8 cellular contexts compared by ENCODE assay signal in the genomic region with DNA sequence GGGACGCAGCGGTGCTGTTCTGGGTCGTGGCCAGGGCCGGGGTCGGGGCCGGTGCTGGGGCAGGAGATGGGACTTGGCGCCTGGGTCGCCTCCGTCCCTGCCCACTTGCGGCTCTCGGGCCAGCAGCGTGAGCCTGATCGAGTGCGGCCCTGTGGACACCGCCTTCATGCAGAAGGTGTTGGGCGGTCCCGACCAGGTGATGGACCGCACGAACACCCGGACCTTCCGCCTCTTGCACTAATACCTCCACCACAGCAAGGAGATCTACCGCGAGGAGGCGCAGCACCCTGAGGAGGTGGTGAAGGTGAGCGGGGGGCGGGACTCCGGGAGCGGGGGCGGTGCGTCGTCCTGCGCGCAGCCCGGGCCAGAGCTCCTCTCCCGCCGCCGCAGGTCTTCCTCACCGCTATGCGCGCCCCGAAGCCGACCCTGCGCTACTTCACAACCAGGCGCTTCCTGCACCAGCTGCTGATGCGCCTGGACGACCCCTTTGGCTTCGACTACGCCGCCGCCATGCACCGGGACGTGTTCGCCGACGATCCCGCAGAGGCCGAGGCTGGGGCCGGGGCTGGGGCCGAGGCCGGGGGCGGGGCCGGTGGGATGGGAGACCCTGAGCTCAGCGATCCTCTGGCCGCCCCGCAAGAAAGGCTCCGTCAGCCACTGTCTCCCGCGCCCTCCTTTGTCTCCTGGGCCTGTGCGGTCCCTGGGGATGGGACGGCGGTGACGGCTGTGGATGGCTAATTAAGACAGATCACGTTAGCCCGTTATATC. TPM values are rescaled to one million over a fixed set of nuclear protein-coding genes. Genes with fewer than 3 reads are reported as not detected.
DNase-seq lines count a peak whose midpoint lies in the region; ATAC-seq, FAIRE-seq and TF ChIP-seq lines count a peak whose summit lies in the region.

No MANE protein-coding gene starts in this region.

- H3K9me2 ChIP-seq in SK-N-SH, result no peaks in the 10 kb centered on the region

- H2AK5ac ChIP-seq in H1 (ENCODE audit: low read depth, low read length), result no peak overlapping the region

- no peak overlapping the region for H2BK12ac ChIP-seq in H1 (ENCODE audit: low read depth, low read length)

- H3K56ac ChIP-seq in H1 (replicated peaks; ENCODE audit: insufficient read length, low read depth, low read length), result peak overlapping the region; percentile 74

- H3F3A ChIP-seq in SK-N-SH (replicated peaks; ENCODE audit: insufficient read depth) (peaks cover 7% of the 10 kb centered on the region), neural progenitor cell (ENCODE audit: low read depth) (peaks cover 22% of the 10 kb centered on the region)

- no peak for FAIRE-seq in H1 (lab: Jason Lieb, UNC)

- H3K4me3 ChIP-seq in SK-N-SH (ENCODE audit: low read depth in 2 of 2, low read length in 1 of 2) (no peak overlapping the region), H1 (ENCODE audit: extremely low read depth in 1 of 4, insufficient read depth in 2 of 4, low read depth in 3 of 4, low read length in 4 of 4) (peak overlapping the region; percentile 31 to 61 (median 37)), neural progenitor cell (peak overlapping the region; percentile 56), upper lobe of left lung (peak overlapping the region in 3 of 4 donors; percentile 31 to 48 (median 42))

- no peaks in the 10 kb centered on the region for H4K20me1 ChIP-seq in SK-N-SH (ENCODE audit: insufficient read depth)
- peaks cover 0 to 4% of the 10 kb centered on the region in 2 experiments for H4K20me1 ChIP-seq in H1 (replicated peaks in 1 of 2; ENCODE audit: control insufficient read depth in 1 of 2, insufficient read depth in 2 of 2, low read length in 2 of 2)
- H4K20me1 ChIP-seq in neural progenitor cell (ENCODE audit: low read depth), result peaks cover 9% of the 10 kb centered on the region

- H4K8ac ChIP-seq in H1 (ENCODE audit: extremely low read depth, insufficient read depth, low read length), result peak overlapping the region; percentile 81

- DNase-seq in SK-N-SH, result peak; percentile 22
- DNase-seq in NCI-H146 treated with DMSO at 0.1 percent for 48 hours (lab: John Stamatoyannopoulos, UW; ENCODE audit: unreplicated experiment), result peak; percentile 81
- DNase-seq in activated CD4-positive, alpha-beta memory T cell treated with anti-CD3 and anti-CD28 coated beads for 36 hours, result peak; percentile 89
- DNase-seq in H1 (ENCODE audit: low read depth in 1 of 2, low spot score in 2 of 2), result peak; percentile 82 to 97
- DNase-seq in neural progenitor cell (ENCODE audit: low spot score), result peak; percentile 90
- DNase-seq in upper lobe of left lung, result peak; percentile 84 to 93

- H3K18ac ChIP-seq in H1 (ENCODE audit: extremely low read depth, low read length), result no peak overlapping the region; the same call in 1 of the 2 replicates

- H3K27ac Mint-ChIP-seq in activated CD4-positive, alpha-beta memory T cell treated with anti-CD3 and anti-CD28 coated beads for 36 hours, result no peak overlapping the region
- no peak overlapping the region for H3K27ac Mint-ChIP-seq in neural progenitor cell

- peak overlapping the region; percentile 85 for H3K4ac ChIP-seq in H1 (replicated peaks; ENCODE audit: insufficient read length, low read depth, low read length)

- CTCF ChIA-PET in SK-N-SH (lab: Yijun Ruan, JAX), result no interaction called here
- CTCF ChIA-PET in activated CD4-positive, alpha-beta memory T cell treated with anti-CD3 and anti-CD28 coated beads for 36 hours (lab: Charles Lee), result interaction anchor here (0.5 to 1.6 kb wide), 14 partner anchors 11 to 1359 kb away, joined by 3 to 9 read pairs (median 3); a partner anchor contains a TSS
- CTCF ChIA-PET in H1 (lab: Charles Lee; ENCODE audit: partially characterized antibody), result interaction anchor here (0.6 to 3.0 kb wide), 15 partner anchors 11 to 145 kb away, joined by 3 to 28 read pairs (median 3); a partner anchor contains a TSS

- peaks cover 7% of the 10 kb centered on the region for H3K4me1 Mint-ChIP-seq in activated CD4-positive, alpha-beta memory T cell treated with anti-CD3 and anti-CD28 coated beads for 36 hours (ENCODE audit: low read depth)
- H3K4me1 Mint-ChIP-seq in neural progenitor cell, result peaks cover 15% of the 10 kb centered on the region

- H4K5ac ChIP-seq in H1 (ENCODE audit: insufficient read length, low read depth, low read length), result peak overlapping the region; percentile 64

- H2BK20ac ChIP-seq in H1 (ENCODE audit: low read length), result no peak overlapping the region

- 86% methylated on average over 64 of the region's 74 CpGs for WGBS in SK-N-SH (ENCODE audit: low lambda C conversion rate)
- 10% methylated on average over 64 of the region's 74 CpGs; no CpG with 5 or more reads in 1 of the 2 experiments for WGBS in H1 (ENCODE audit: extremely low coverage in 1 of 2, insufficient coverage in 1 of 2, insufficient read length in 1 of 2, insufficient replicate concordance in 2 of 2, low coverage in 1 of 2, low lambda C conversion rate in 2 of 2, missing lambda C conversion rate in 1 of 2), 2 experiments
- whole genome bisulfite sequencing in upper lobe of left lung, 2 donors, result 55 to 59% methylated on average over 17 to 63 of the region's 74 CpGs

- peak overlapping the region; percentile 88; the same call in 1 of the 2 replicates for H2BK15ac ChIP-seq in H1 (ENCODE audit: low read length)

- no peak overlapping the region for H3K14ac ChIP-seq in H1 (ENCODE audit: insufficient read length)

- H4K91ac ChIP-seq in H1 (replicated peaks; ENCODE audit: insufficient read length, low read length), result peak overlapping the region; percentile 30

- H3K4me1 ChIP-seq in SK-N-SH (ENCODE audit: control insufficient read depth in 1 of 2, insufficient read depth in 2 of 2, low read depth in 1 of 2, low read length in 1 of 2) (peaks cover 0 to 6% of the 10 kb centered on the region in 2 experiments; a peak in 1 of 4 replicates), H1 (replicated peaks in 1 of 4; ENCODE audit: control insufficient read depth in 3 of 4, insufficient read depth in 4 of 4, low read length in 3 of 4) (peaks cover 0 to 8% (median 7%) of the 10 kb centered on the region in 4 experiments; a peak in 5 of 7 replicates), neural progenitor cell (peaks cover 6% of the 10 kb centered on the region), upper lobe of left lung (peaks cover 3 to 25% (median 9%) of the 10 kb centered on the region in 4 donors)

- no peak for TF ChIP-seq CTCF in SK-N-SH (IDR thresholded peaks at IDR 0.05)
- TF ChIP-seq CTCF in H1 (IDR thresholded peaks at IDR 0.05; ENCODE audit: control extremely low read depth in 1 of 3, insufficient read depth in 1 of 3, low read depth in 1 of 3, low read length in 3 of 3), result peak; percentile 75 to 89 (median 77)
- TF ChIP-seq CTCF in neural progenitor cell (IDR thresholded peaks at IDR 0.05), result peak; percentile 59
- peak in 4 of 6 experiments; percentile 28 to 75 (median 67) for TF ChIP-seq CTCF in upper lobe of left lung (IDR thresholded peaks at IDR 0.05)

- POLR2A ChIA-PET in SK-N-SH (lab: Yijun Ruan, JAX), result no interaction called here
- POLR2A ChIA-PET in activated CD4-positive, alpha-beta memory T cell treated with anti-CD3 and anti-CD28 coated beads for 36 hours (lab: Charles Lee), result no interaction called here
- POLR2A ChIA-PET in H1 (lab: Charles Lee; ENCODE audit: partially characterized antibody), result interaction anchor here (0.6 to 4.3 kb wide), 12 partner anchors 11 to 134 kb away, joined by 3 to 43 read pairs (median 4); a partner anchor contains a TSS

- no peaks in the 10 kb centered on the region for H3K27me3 ChIP-seq in SK-N-SH (ENCODE audit: insufficient read depth)
- H3K27me3 ChIP-seq in H1 (replicated peaks in 1 of 4; ENCODE audit: control insufficient read depth in 3 of 4, extremely low read depth in 1 of 4, insufficient read depth in 3 of 4, low read length in 3 of 4), result no peaks in the 10 kb centered on the region
- no peaks in the 10 kb centered on the region for H3K27me3 ChIP-seq in neural progenitor cell
- H3K27me3 ChIP-seq in upper lobe of left lung, result no peaks in the 10 kb centered on the region

- TF ChIP-seq EP300 in SK-N-SH (IDR thresholded peaks at IDR 0.05; ENCODE audit: borderline replicate concordance in 1 of 2, low read depth in 1 of 2, low read length in 1 of 2) (no peak), H1 (IDR thresholded peaks at IDR 0.05; ENCODE audit: borderline replicate concordance in 1 of 2, low read depth in 2 of 2, low read length in 2 of 2) (no peak), upper lobe of left lung (IDR thresholded peaks at IDR 0.05) (no peak)

- no peak overlapping the region for H3K4me2 ChIP-seq in SK-N-SH
- H3K4me2 ChIP-seq in H1 (ENCODE audit: insufficient read depth in 1 of 2, low read depth in 2 of 2, low read length in 2 of 2), result peak overlapping the region; percentile 48 to 84
- peak overlapping the region; percentile 65 for H3K4me2 ChIP-seq in neural progenitor cell

- H3K27me3 Mint-ChIP-seq in activated CD4-positive, alpha-beta memory T cell treated with anti-CD3 and anti-CD28 coated beads for 36 hours, result no peaks in the 10 kb centered on the region
- H3K27me3 Mint-ChIP-seq in neural progenitor cell (ENCODE audit: insufficient read depth, low read depth), result peaks cover 5% of the 10 kb centered on the region

- no peaks in the 10 kb centered on the region for H3K36me3 Mint-ChIP-seq in activated CD4-positive, alpha-beta memory T cell treated with anti-CD3 and anti-CD28 coated beads for 36 hours
- peaks cover 2% of the 10 kb centered on the region for H3K36me3 Mint-ChIP-seq in neural progenitor cell

- H3K36me3 ChIP-seq in SK-N-SH (replicated peaks in 1 of 2; ENCODE audit: control insufficient read depth in 1 of 2, insufficient read depth in 2 of 2, low read length in 1 of 2) (peaks cover 3 to 11% of the 10 kb centered on the region in 2 experiments), H1 (ENCODE audit: control insufficient read depth in 2 of 4, insufficient read depth in 4 of 4, low read length in 3 of 4) (peaks cover 0 to 6% (median 1%) of the 10 kb centered on the region in 4 experiments; a peak in 4 of 8 replicates), neural progenitor cell (no peaks in the 10 kb centered on the region), upper lobe of left lung (peaks cover 5 to 28% (median 9%) of the 10 kb centered on the region in 4 donors)

- H3K9me3 Mint-ChIP-seq in activated CD4-positive, alpha-beta memory T cell treated with anti-CD3 and anti-CD28 coated beads for 36 hours, result no peaks in the 10 kb centered on the region
- H3K9me3 Mint-ChIP-seq in neural progenitor cell, result no peaks in the 10 kb centered on the region

- TF ChIP-seq RAD21 in SK-N-SH (IDR thresholded peaks at IDR 0.05; ENCODE audit: low read length), result no peak
- peak; percentile 36 to 48 for TF ChIP-seq RAD21 in H1 (IDR thresholded peaks at IDR 0.05 in 1 of 2, conservative IDR thresholded peaks at IDR 0.05 in 1 of 2; ENCODE audit: low read depth in 2 of 2, low read length in 2 of 2)

- peak; percentile 57 to 62; a peak in 2 of 3 replicates for TF ChIP-seq POLR2A in H1 (IDR thresholded peaks at IDR 0.05; ENCODE audit: control extremely low read depth in 1 of 2, low read depth in 2 of 2, low read length in 2 of 2)
- no peak for TF ChIP-seq POLR2A in upper lobe of left lung (IDR thresholded peaks at IDR 0.05)

- H3K4me3 Mint-ChIP-seq in activated CD4-positive, alpha-beta memory T cell treated with anti-CD3 and anti-CD28 coated beads for 36 hours, result peak overlapping the region; percentile 29
- peak overlapping the region; percentile 65 for H3K4me3 Mint-ChIP-seq in neural progenitor cell

- no peak overlapping the region for H3K9ac ChIP-seq in SK-N-SH
- H3K9ac ChIP-seq in H1 (replicated peaks in 1 of 4; ENCODE audit: extremely low read depth in 1 of 4, low read depth in 3 of 4, low read length in 3 of 4), result peak overlapping the region in 3 of 4 experiments; percentile 0 to 46 (median 31); a peak in 1 of 7 replicates
- H3K9ac ChIP-seq in neural progenitor cell, result no peak overlapping the region

- H3K79me1 ChIP-seq in H1 (ENCODE audit: low read depth, low read length), result no peaks in the 10 kb centered on the region

- H3K27ac ChIP-seq in SK-N-SH (ENCODE audit: low read depth in 2 of 2, low read length in 1 of 2), result no peak overlapping the region
- no peak overlapping the region for H3K27ac ChIP-seq in H1 (ENCODE audit: low read depth, low read length)
- no peak overlapping the region for H3K27ac ChIP-seq in neural progenitor cell
- no peak overlapping the region for H3K27ac ChIP-seq in upper lobe of left lung

- H2BK5ac ChIP-seq in H1 (ENCODE audit: low read depth, low read length), result peak overlapping the region; percentile 66; the same call in 1 of the 2 replicates

- ATAC-seq in SK-N-SH treated with all-trans-retinoic acid at 6 μM for 48 hours (no peak), upper lobe of left lung (ENCODE audit: low FRiP score in 2 of 2) (peak; percentile 68 to 82), GM21390 (IDR thresholded peaks at IDR 0.05; ENCODE audit: unreplicated experiment) (no peak)

- H3K79me2 ChIP-seq in SK-N-SH (ENCODE audit: insufficient read depth) (peaks cover 26% of the 10 kb centered on the region; the same call in 1 of the 2 replicates), H1 (ENCODE audit: control insufficient read depth in 1 of 2, insufficient read depth in 2 of 2, low read length in 2 of 2) (no peaks in the 10 kb centered on the region), neural progenitor cell (ENCODE audit: low read depth) (no peaks in the 10 kb centered on the region)

- H3K9me3 ChIP-seq in SK-N-SH (no peaks in the 10 kb centered on the region), H1 (ENCODE audit: insufficient read depth in 2 of 2, low read depth in 1 of 2, low read length in 1 of 2) (no peaks in the 10 kb centered on the region), neural progenitor cell (ENCODE audit: low read depth) (no peaks in the 10 kb centered on the region), upper lobe of left lung (no peaks in the 10 kb centered on the region)

- peaks cover 2% of the 10 kb centered on the region; the same call in 1 of the 2 replicates for H3K23me2 ChIP-seq in H1 (ENCODE audit: low read depth, low read length)

- H2AFZ ChIP-seq in SK-N-SH (ENCODE audit: low read depth) (no peak overlapping the region), H1 (ENCODE audit: low read length) (no peak overlapping the region), neural progenitor cell (replicated peaks) (no peak overlapping the region)

- H2BK120ac ChIP-seq in H1 (replicated peaks; ENCODE audit: low read depth, low read length), result no peak overlapping the region

- H3K23ac ChIP-seq in H1 (ENCODE audit: insufficient read length), result no peak overlapping the region

- intact Hi-C loops in activated CD4-positive, alpha-beta memory T cell treated with anti-CD3 and anti-CD28 coated beads for 36 hours (cut with micrococcal nuclease), result no loop called here

RNA-seq across cellular contexts. Expression of a gene that starts 4.5 kb away (rescaled TPM):
- 1.2 and 1.3 TPM in 2 replicates for polyA plus RNA-seq in SK-N-SH (2012; rRNA removed)
- 0.49 and 0.83 TPM in 2 replicates for polyA plus RNA-seq in SK-N-SH (2012; cell fraction: cytosol; rRNA removed)
- 2.2 and 3.7 TPM in 2 replicates for polyA plus RNA-seq in SK-N-SH (2012; cell fraction: nucleus; rRNA removed)
- under 1 TPM; 0.44 to 0.52 TPM for total RNA-seq in activated CD4-positive, alpha-beta memory T cell treated with anti-CD3 and anti-CD28 coated beads for 36 hours
- 0.88 and 1.1 TPM in 2 replicates for total RNA-seq in H1 (2021; fragmentation: NEBNext Ultra II Directional; extraction: Animal tissue kit (Norgen Biotek cat#: 25700))
- 1.0 and 1.8 TPM in 2 replicates for polyA plus RNA-seq in H1 (2011; rRNA removed)
- polyA plus RNA-seq in H1 (2011; cell fraction: cytosol; rRNA removed), result 1.1 TPM
- polyA plus RNA-seq in H1 (2011; cell fraction: nucleus; rRNA removed), result 3.2 TPM
- polyA plus RNA-seq in H1 (2012, experiment 1 of 2), result 0.76 to 1.6 TPM (median 1.5 TPM) in 4 replicates
- 0.97 TPM for polyA plus RNA-seq in H1 (2012, experiment 2 of 2)
- 0.83 TPM for polyA plus RNA-seq in H1 (2013, experiment 1 of 2)
- polyA plus RNA-seq in H1 (2013, experiment 2 of 2), result 0.75 TPM
- polyA minus RNA-seq in H1 (2011; rRNA and poly(A)+ RNA removed), result 0.41 and 0.54 TPM in 2 replicates
- polyA minus RNA-seq in H1 (2011; cell fraction: cytosol; rRNA and poly(A)+ RNA removed), result not detected
- 1.6 TPM for polyA minus RNA-seq in H1 (2011; cell fraction: nucleus; rRNA and poly(A)+ RNA removed)
- 2.2 and 2.6 TPM in 2 replicates for total RNA-seq in neural progenitor cell (ENCODE audit: low replicate concordance)
- total RNA-seq in upper lobe of left lung, result 1 to 10 TPM in 5 of 6 donors, not detected in 1; 1.3 to 6.3 (median 1.7) TPM

RNA-seq across cellular contexts. Expression of a gene that starts 12.2 kb away (rescaled TPM):
- polyA plus RNA-seq in SK-N-SH (2012; rRNA removed) (25.0 and 33.9 TPM in 2 replicates), H1 (2011; rRNA removed) (21.6 and 34.5 TPM in 2 replicates)
- polyA plus RNA-seq in SK-N-SH (2012; cell fraction: cytosol; rRNA removed), result 11.8 and 23.1 TPM in 2 replicates
- polyA plus RNA-seq in SK-N-SH (2012; cell fraction: nucleus; rRNA removed), result 87.3 and 99.7 TPM in 2 replicates
- total RNA-seq in activated CD4-positive, alpha-beta memory T cell treated with anti-CD3 and anti-CD28 coated beads for 36 hours, result 10 to 100 TPM; 12.2 to 13.9 TPM
- total RNA-seq in H1 (2021; fragmentation: NEBNext Ultra II Directional; extraction: Animal tissue kit (Norgen Biotek cat#: 25700)), result 19.4 and 21.3 TPM in 2 replicates
- 29.6 TPM for polyA plus RNA-seq in H1 (2011; cell fraction: cytosol; rRNA removed)
- polyA plus RNA-seq in H1 (2011; cell fraction: nucleus; rRNA removed), result 75.7 TPM
- 18.1 to 23.6 TPM (median 22.0 TPM) in 4 replicates for polyA plus RNA-seq in H1 (2012, experiment 1 of 2)
- 21.0 TPM for polyA plus RNA-seq in H1 (2012, experiment 2 of 2)
- polyA plus RNA-seq in H1 (2013, experiment 1 of 2), result 26.7 TPM
- 22.1 TPM for polyA plus RNA-seq in H1 (2013, experiment 2 of 2)
- polyA minus RNA-seq in H1 (2011; rRNA and poly(A)+ RNA removed), result 10.9 and 12.6 TPM in 2 replicates
- polyA minus RNA-seq in H1 (2011; cell fraction: cytosol; rRNA and poly(A)+ RNA removed), result 18.3 TPM
- 27.9 TPM for polyA minus RNA-seq in H1 (2011; cell fraction: nucleus; rRNA and poly(A)+ RNA removed)
- total RNA-seq in neural progenitor cell (ENCODE audit: low replicate concordance) (6.2 and 24.7 TPM in 2 replicates), upper lobe of left lung (10 to 100 TPM; 36.7 to 97.4 (median 68.4) TPM)

RNA-seq across cellular contexts. Expression of a gene that starts 13.7 kb away (rescaled TPM):
- polyA plus RNA-seq in SK-N-SH (2012; rRNA removed), result 56.6 and 69.4 TPM in 2 replicates
- 32.0 and 48.4 TPM in 2 replicates for polyA plus RNA-seq in SK-N-SH (2012; cell fraction: cytosol; rRNA removed)
- 145 and 151 TPM in 2 replicates for polyA plus RNA-seq in SK-N-SH (2012; cell fraction: nucleus; rRNA removed)
- 100 to 1,000 TPM in 1 of 2 experiments, 10 to 100 TPM in 1; 92.8 to 103 TPM for total RNA-seq in activated CD4-positive, alpha-beta memory T cell treated with anti-CD3 and anti-CD28 coated beads for 36 hours
- total RNA-seq in H1 (2021; fragmentation: NEBNext Ultra II Directional; extraction: Animal tissue kit (Norgen Biotek cat#: 25700)), result 100 and 109 TPM in 2 replicates
- polyA plus RNA-seq in H1 (2011; rRNA removed), result 64.5 and 110 TPM in 2 replicates
- 53.4 TPM for polyA plus RNA-seq in H1 (2011; cell fraction: cytosol; rRNA removed)
- polyA plus RNA-seq in H1 (2011; cell fraction: nucleus; rRNA removed), result 187 TPM
- polyA plus RNA-seq in H1 (2012, experiment 1 of 2), result 103 to 110 TPM (median 106 TPM) in 4 replicates
- polyA plus RNA-seq in H1 (2012, experiment 2 of 2), result 95.9 TPM
- polyA plus RNA-seq in H1 (2013, experiment 1 of 2), result 125 TPM
- polyA plus RNA-seq in H1 (2013, experiment 2 of 2), result 124 TPM
- polyA minus RNA-seq in H1 (2011; rRNA and poly(A)+ RNA removed), result 41.2 and 50.8 TPM in 2 replicates
- 35.5 TPM for polyA minus RNA-seq in H1 (2011; cell fraction: cytosol; rRNA and poly(A)+ RNA removed)
- polyA minus RNA-seq in H1 (2011; cell fraction: nucleus; rRNA and poly(A)+ RNA removed), result 34.3 TPM
- total RNA-seq in neural progenitor cell (ENCODE audit: low replicate concordance), result 6.1 and 21.6 TPM in 2 replicates
- total RNA-seq in upper lobe of left lung, result 10 to 100 TPM; 34.7 to 71.1 (median 51.4) TPM

RNA-seq across cellular contexts. Expression of a gene that starts 18.6 kb away (rescaled TPM):
- polyA plus RNA-seq in SK-N-SH (2012; rRNA removed) (44.5 and 66.4 TPM in 2 replicates), H1 (2011; rRNA removed) (25.4 and 27.0 TPM in 2 replicates)
- 33.1 and 41.8 TPM in 2 replicates for polyA plus RNA-seq in SK-N-SH (2012; cell fraction: cytosol; rRNA removed)
- 154 and 172 TPM in 2 replicates for polyA plus RNA-seq in SK-N-SH (2012; cell fraction: nucleus; rRNA removed)
- 10 to 100 TPM; 38.4 to 39.7 TPM for total RNA-seq in activated CD4-positive, alpha-beta memory T cell treated with anti-CD3 and anti-CD28 coated beads for 36 hours
- total RNA-seq in H1 (2021; fragmentation: NEBNext Ultra II Directional; extraction: Animal tissue kit (Norgen Biotek cat#: 25700)), result 27.5 and 34.2 TPM in 2 replicates
- 30.8 TPM for polyA plus RNA-seq in H1 (2011; cell fraction: cytosol; rRNA removed)
- 56.8 TPM for polyA plus RNA-seq in H1 (2011; cell fraction: nucleus; rRNA removed)
- 28.6 to 35.7 TPM (median 31.2 TPM) in 4 replicates for polyA plus RNA-seq in H1 (2012, experiment 1 of 2)
- 36.6 TPM for polyA plus RNA-seq in H1 (2012, experiment 2 of 2)
- 34.8 TPM for polyA plus RNA-seq in H1 (2013, experiment 1 of 2)
- 33.0 TPM for polyA plus RNA-seq in H1 (2013, experiment 2 of 2)
- 44.0 and 45.4 TPM in 2 replicates for polyA minus RNA-seq in H1 (2011; rRNA and poly(A)+ RNA removed)
- polyA minus RNA-seq in H1 (2011; cell fraction: cytosol; rRNA and poly(A)+ RNA removed), result 17.0 TPM
- 35.2 TPM for polyA minus RNA-seq in H1 (2011; cell fraction: nucleus; rRNA and poly(A)+ RNA removed)
- total RNA-seq in neural progenitor cell (ENCODE audit: low replicate concordance) (15.8 and 21.3 TPM in 2 replicates), upper lobe of left lung (100 to 1,000 TPM in 1 of 6 donors, 10 to 100 TPM in 5; 61.8 to 104 (median 83.5) TPM)

RNA-seq across cellular contexts. Expression of a gene that starts 29.3 kb away (rescaled TPM):
- 14.2 and 17.3 TPM in 2 replicates for polyA plus RNA-seq in SK-N-SH (2012; rRNA removed)
- 15.8 and 20.1 TPM in 2 replicates for polyA plus RNA-seq in SK-N-SH (2012; cell fraction: cytosol; rRNA removed)
- polyA plus RNA-seq in SK-N-SH (2012; cell fraction: nucleus; rRNA removed), result 23.6 and 31.7 TPM in 2 replicates
- 10 to 100 TPM; 26.4 to 29.4 TPM for total RNA-seq in activated CD4-positive, alpha-beta memory T cell treated with anti-CD3 and anti-CD28 coated beads for 36 hours
- 21.9 and 22.7 TPM in 2 replicates for total RNA-seq in H1 (2021; fragmentation: NEBNext Ultra II Directional; extraction: Animal tissue kit (Norgen Biotek cat#: 25700))
- polyA plus RNA-seq in H1 (2011; rRNA removed), result 9.5 and 11.5 TPM in 2 replicates
- 18.9 TPM for polyA plus RNA-seq in H1 (2011; cell fraction: cytosol; rRNA removed)
- 16.3 TPM for polyA plus RNA-seq in H1 (2011; cell fraction: nucleus; rRNA removed)
- polyA plus RNA-seq in H1 (2012, experiment 1 of 2), result 26.9 to 30.2 TPM (median 28.3 TPM) in 4 replicates
- polyA plus RNA-seq in H1 (2012, experiment 2 of 2), result 7.3 TPM
- polyA plus RNA-seq in H1 (2013, experiment 1 of 2), result 24.6 TPM
- polyA plus RNA-seq in H1 (2013, experiment 2 of 2), result 22.9 TPM
- polyA minus RNA-seq in H1 (2011; rRNA and poly(A)+ RNA removed), result 7.3 and 10.0 TPM in 2 replicates
- 7.6 TPM for polyA minus RNA-seq in H1 (2011; cell fraction: cytosol; rRNA and poly(A)+ RNA removed)
- 17.1 TPM for polyA minus RNA-seq in H1 (2011; cell fraction: nucleus; rRNA and poly(A)+ RNA removed)
- total RNA-seq in neural progenitor cell (ENCODE audit: low replicate concordance), result 22.8 and 23.7 TPM in 2 replicates
- total RNA-seq in upper lobe of left lung, result 1 to 10 TPM in 5 of 6 donors, not detected in 1; 1.9 to 6.8 (median 3.8) TPM

Comparison
In these comparisons a context has a peak if more than half of its experiments do, and no peak if none do; other contexts are left out.
1. DNase-seq: peak in every context shown above with its lines; median percentile 90 in neural progenitor cell; 90 in H1; 89 in activated CD4-positive, alpha-beta memory T cell treated with anti-CD3 and anti-CD28 coated beads for 36 hours; 88 in upper lobe of left lung; 81 in NCI-H146 treated with DMSO at 0.1 percent for 48 hours; 22 in SK-N-SH.
2. H3K4me3 ChIP-seq: peak in H1 (4 of 4), neural progenitor cell (single experiment) and upper lobe of left lung (3 of 4); none in SK-N-SH (0 of 2).
3. H3K9ac ChIP-seq: peak in H1 (3 of 4); none in SK-N-SH (single experiment) and neural progenitor cell (single experiment).
4. ATAC-seq: peak in upper lobe of left lung (2 of 2); none in SK-N-SH treated with all-trans-retinoic acid at 6 μM for 48 hours (single experiment) and GM21390 (single experiment).
5. POLR2A ChIP-seq: peak in H1 (2 of 2); none in upper lobe of left lung (0 of 4).